In the genomic region with DNA sequence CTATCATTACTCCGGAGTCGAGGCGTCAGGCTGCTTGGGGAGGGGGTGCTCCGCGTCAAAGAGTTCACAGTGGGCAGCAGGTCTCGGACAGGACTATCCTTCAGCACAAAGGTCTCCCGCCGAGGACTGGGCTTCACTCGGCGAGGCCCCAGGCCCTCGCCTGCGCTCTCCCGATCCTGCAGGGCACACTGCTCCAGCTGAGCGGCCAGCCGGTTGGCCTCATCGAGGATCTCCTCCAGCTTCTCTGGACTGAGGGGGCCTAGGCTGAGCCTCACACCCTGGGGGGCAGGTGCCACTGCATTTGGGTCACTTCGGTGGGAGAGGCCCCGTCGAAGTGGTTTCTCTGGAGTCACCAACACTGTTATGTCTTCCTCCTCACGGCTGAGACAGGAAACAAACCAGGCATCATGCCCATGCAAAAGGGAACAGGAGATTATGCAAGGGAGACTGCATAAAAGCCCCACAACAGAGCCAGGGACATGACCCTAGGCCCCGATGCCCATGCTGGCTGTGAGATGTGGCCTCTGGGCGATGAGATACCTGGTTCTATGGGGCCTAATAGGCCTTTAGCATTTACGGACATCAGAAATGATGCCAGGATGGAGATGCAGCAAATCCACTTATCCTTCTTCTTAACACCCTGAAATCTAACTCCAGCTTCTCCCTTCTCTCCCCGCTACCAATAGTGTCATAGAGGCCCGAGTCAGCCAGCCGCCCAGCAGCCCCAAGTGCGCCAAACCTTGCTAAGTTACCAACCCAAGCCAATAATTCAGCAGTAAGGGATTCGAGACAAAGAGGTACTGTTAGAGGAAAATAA, we compare ENCODE assay signal across 8 cellular contexts. TPM values are rescaled to one million over a fixed set of nuclear protein-coding genes. Genes with fewer than 3 reads are reported as not detected.
DNase-seq lines count a peak whose midpoint lies in the region; ATAC-seq, FAIRE-seq and TF ChIP-seq lines count a peak whose summit lies in the region.

No MANE protein-coding gene starts in this region.

- H3K79me2 ChIP-seq in OCI-LY3 (ENCODE audit: low read length) = no peaks in the 10 kb centered on the region

- no peak for FAIRE-seq in GM12891 (lab: Jason Lieb, UNC)

- peaks cover 11% of the 10 kb centered on the region for H3K4me1 ChIP-seq in OCI-LY3 (ENCODE audit: low read length)

- TF ChIP-seq CTCF in OCI-LY3 (IDR thresholded peaks at IDR 0.05; ENCODE audit: low read depth, low read length) = no peak
- TF ChIP-seq CTCF in epithelial cell of esophagus (IDR thresholded peaks at IDR 0.05; ENCODE audit: insufficient read depth, low read depth, low read length, missing control alignments) = no peak

- H3K4me3 ChIP-seq in OCI-LY3 (ENCODE audit: low read length) = peak overlapping the region; percentile 83
- H3K4me3 ChIP-seq in epithelial cell of esophagus (ENCODE audit: low read length) = peak overlapping the region; percentile 73

- no peaks in the 10 kb centered on the region for H3K9me3 ChIP-seq in OCI-LY3 (ENCODE audit: insufficient read depth, low read length)

- DNase-seq in GF-D8 (lab: John Stamatoyannopoulos, UW) (peak; percentile 68), epithelial cell of esophagus (ENCODE audit: low read depth) (no peak), pons (ENCODE audit: low spot score) (peak; percentile 71), cortex of kidney (lab: John Stamatoyannopoulos, UW) (no peak), GM12891 (ENCODE audit: insufficient read length, low spot score) (no peak), NCI-H524 treated with DMSO at 0.1 percent for 48 hours (lab: John Stamatoyannopoulos, UW) (no peak)

- H3K36me3 ChIP-seq in OCI-LY3 (replicated peaks; ENCODE audit: low read depth, low read length) = no peaks in the 10 kb centered on the region

- ATAC-seq in GM21786 (IDR thresholded peaks at IDR 0.05; ENCODE audit: unreplicated experiment) = no peak

- no peak overlapping the region for H2AFZ ChIP-seq in OCI-LY3 (ENCODE audit: low read depth, low read length)

- no peaks in the 10 kb centered on the region for H4K20me1 ChIP-seq in OCI-LY3 (ENCODE audit: insufficient read depth, low read length)

- TF ChIP-seq POLR2A in GM12891 (IDR thresholded peaks at IDR 0.05; ENCODE audit: low read depth, low read length) = no peak

- no peaks in the 10 kb centered on the region for H3K27me3 ChIP-seq in OCI-LY3 (ENCODE audit: low read depth, low read length)

- no peak overlapping the region for H3K27ac ChIP-seq in OCI-LY3 (ENCODE audit: low read length)

- peak overlapping the region; percentile 52; the same call in 1 of the 2 replicates for H3K9ac ChIP-seq in OCI-LY3 (ENCODE audit: low read length)

- H3K4me2 ChIP-seq in OCI-LY3 (ENCODE audit: low read length) = peak overlapping the region; percentile 97

TF ChIP-seq in GM12891, 5 proteins besides CTCF, POLR2A, EP300 and RAD21:
- TF ChIP-seq PAX5 (IDR thresholded peaks at IDR 0.05; ENCODE audit: insufficient read depth, low read length, severe bottlenecking) (no peak), POU2F2 (IDR thresholded peaks at IDR 0.05; ENCODE audit: low read depth, low read length) (no peak), TAF1 (IDR thresholded peaks at IDR 0.05; ENCODE audit: low read depth, low read length) (no peak), POLR2AphosphoS5 (IDR thresholded peaks at IDR 0.05; ENCODE audit: low read depth, low read length) (no peak)

RNA-seq across cellular contexts. Expression of gene PSRC1, which starts 1.1 kb away (rescaled TPM):
- polyA plus RNA-seq in GM12891 (2012; ENCODE audit: low read depth, missing spikeins) = 3.6 TPM

RNA-seq across cellular contexts. Expression of gene MYBPHL, which starts 24.9 kb away (rescaled TPM):
- 0.08 TPM for polyA plus RNA-seq in GM12891 (2012; ENCODE audit: low read depth, missing spikeins)

RNA-seq across cellular contexts. Expression of gene CELSR2, which starts 32.5 kb away (rescaled TPM):
- polyA plus RNA-seq in GM12891 (2012; ENCODE audit: low read depth, missing spikeins) = 0.17 TPM

Comparison
In these comparisons a context has a peak if more than half of its experiments do, and no peak if none do; other contexts are left out.
1. DNase-seq: peak in GF-D8 (single experiment) and pons (single experiment); none in epithelial cell of esophagus (single experiment), cortex of kidney (single experiment), GM12891 (single experiment) and NCI-H524 treated with DMSO at 0.1 percent for 48 hours (single experiment).